Comparison of ENCODE assay signal across 8 cellular contexts in genomic region chr1:59976194-59977074, GRCh38. TPM values are rescaled to one million over a fixed set of nuclear protein-coding genes. Genes with fewer than 3 reads are reported as not detected.
A peak's percentile ranks its signal among the peaks of the same experiment; 100 is the strongest.
DNase-seq lines count a peak whose midpoint lies in the region; ATAC-seq and TF ChIP-seq lines count a peak whose summit lies in the region.

No MANE protein-coding gene starts in this region.

- H3K27me3 Mint-ChIP-seq in endodermal cell (ENCODE audit: insufficient read depth) = peaks cover 22% of the 10 kb centered on the region

- H3K27ac Mint-ChIP-seq in endodermal cell = no peak overlapping the region

- no peak overlapping the region for H2BK5ac ChIP-seq in mesenchymal stem cell (ENCODE audit: low read depth, low read length, poor library complexity, severe bottlenecking)

- H3K27ac ChIP-seq in endodermal cell (ENCODE audit: low read depth, low read length) (no peak overlapping the region), mesenchymal stem cell (ENCODE audit: low read length, poor library complexity, severe bottlenecking) (no peak overlapping the region)

- H3K27me3 ChIP-seq in endodermal cell (ENCODE audit: control insufficient read depth, insufficient read depth, low read length, poor library complexity, severe bottlenecking) (peaks cover 27% of the 10 kb centered on the region), mesenchymal stem cell (ENCODE audit: control insufficient read depth in 1 of 2, insufficient read depth in 1 of 2, low read length in 2 of 2) (peaks cover 8 to 18% of the 10 kb centered on the region in 2 experiments)

- H2AK5ac ChIP-seq in mesenchymal stem cell (ENCODE audit: low read length, severe bottlenecking) = no peak overlapping the region

- H3K4me1 ChIP-seq in endodermal cell (ENCODE audit: control insufficient read depth, insufficient read depth, low read length) = no peaks in the 10 kb centered on the region
- H3K4me1 ChIP-seq in mesenchymal stem cell (ENCODE audit: control insufficient read depth, insufficient read depth, low read depth, low read length) = peaks cover 2% of the 10 kb centered on the region

- H3K4me3 ChIP-seq in endodermal cell (ENCODE audit: low read length) (no peak overlapping the region), mesenchymal stem cell (ENCODE audit: insufficient read depth in 1 of 2, low read depth in 1 of 2, low read length in 2 of 2) (no peak overlapping the region)

- H3K9ac ChIP-seq in endodermal cell (ENCODE audit: extremely low read depth, low read length, poor library complexity, severe bottlenecking) (no peak overlapping the region), mesenchymal stem cell (ENCODE audit: low read length) (no peak overlapping the region)

- H3K36me3 ChIP-seq in endodermal cell (ENCODE audit: control insufficient read depth, insufficient read depth, low read length) (no peaks in the 10 kb centered on the region), mesenchymal stem cell (ENCODE audit: control insufficient read depth in 1 of 2, insufficient read depth in 2 of 2, low read depth in 1 of 2, low read length in 2 of 2) (no peaks in the 10 kb centered on the region)

- DNase-seq in GM03348 (ENCODE audit: low spot score) (peak; percentile 82), NCI-H2227 treated with DMSO at 0.1 percent for 48 hours (lab: John Stamatoyannopoulos, UW) (peak; percentile 70), endodermal cell (peak; percentile 92), mesenchymal stem cell (peak; percentile 39)
- DNase-seq in activated CD4-positive, alpha-beta T cell treated with anti-CD3 and anti-CD28 coated beads, Interleukin-2, amount 50 U/mL, for 1 hour = peak; percentile 37
- peak; percentile 7 for DNase-seq in stimulated activated naive CD4-positive, alpha-beta T cell treated with Interleukin-2 at 50 U/mL for 16 hours (lab: John Stamatoyannopoulos, UW)

- no peaks in the 10 kb centered on the region for H3K36me3 Mint-ChIP-seq in endodermal cell (ENCODE audit: low read depth)

- no peak overlapping the region for H2BK15ac ChIP-seq in mesenchymal stem cell (ENCODE audit: low read depth, poor library complexity, severe bottlenecking)

- no peak overlapping the region for H2AFZ ChIP-seq in mesenchymal stem cell (ENCODE audit: low read depth, low read length)

- no peak overlapping the region for H3K18ac ChIP-seq in mesenchymal stem cell (ENCODE audit: low read depth in 1 of 2, low read length in 2 of 2)

- H3K9me3 ChIP-seq in endodermal cell (ENCODE audit: control insufficient read depth, low read length) (no peaks in the 10 kb centered on the region), mesenchymal stem cell (ENCODE audit: control insufficient read depth, low read length) (no peaks in the 10 kb centered on the region)

- ATAC-seq in HG02981 (IDR thresholded peaks at IDR 0.05; ENCODE audit: unreplicated experiment) = peak; percentile 67
- ATAC-seq in HG03469 (IDR thresholded peaks at IDR 0.05; ENCODE audit: unreplicated experiment) = no peak

- H3K4me1 Mint-ChIP-seq in endodermal cell = peaks cover 1% of the 10 kb centered on the region

- H2BK120ac ChIP-seq in mesenchymal stem cell (ENCODE audit: low read depth, low read length) = no peak overlapping the region

- H2BK12ac ChIP-seq in mesenchymal stem cell (ENCODE audit: low read length in 2 of 2) = no peak overlapping the region

- H4K8ac ChIP-seq in mesenchymal stem cell (ENCODE audit: low read length) = no peak overlapping the region

- no peaks in the 10 kb centered on the region for H3K9me3 Mint-ChIP-seq in endodermal cell

- no peak overlapping the region for H3K23ac ChIP-seq in mesenchymal stem cell (ENCODE audit: low read length in 2 of 2)

- peak; percentile 92 for TF ChIP-seq CTCF in endodermal cell (conservative IDR thresholded peaks at IDR 0.05)

- H3K4me3 Mint-ChIP-seq in endodermal cell = no peak overlapping the region

- no peak overlapping the region for H3K14ac ChIP-seq in mesenchymal stem cell (ENCODE audit: low read length in 2 of 2)

- no peak overlapping the region for H4K91ac ChIP-seq in mesenchymal stem cell (ENCODE audit: low read length)

- no peaks in the 10 kb centered on the region for H3K79me1 ChIP-seq in mesenchymal stem cell (replicated peaks; ENCODE audit: low read length, poor library complexity, severe bottlenecking)

- H3K4me2 ChIP-seq in mesenchymal stem cell (ENCODE audit: low read length, poor library complexity, severe bottlenecking) = no peak overlapping the region

- 49 to 51% methylated on average over 10 to 19 of the region's 19 CpGs for WGBS in endodermal cell (ENCODE audit: insufficient coverage in 1 of 2, insufficient read length in 1 of 2), 2 experiments
- WGBS in mesenchymal stem cell = 20% methylated on average over 14 of the region's 19 CpGs

- no peak overlapping the region for H3K4ac ChIP-seq in mesenchymal stem cell (ENCODE audit: low read depth in 1 of 2, low read length in 2 of 2)

RNA-seq across cellular contexts. Expression of gene CYP2J2, which starts 49.9 kb away (rescaled TPM):
- total RNA-seq in endodermal cell = under 1 TPM; 0.29 to 0.37 TPM
- 0.53 TPM for polyA plus RNA-seq in endodermal cell (2013, experiment 1 of 2)
- 0.46 TPM for polyA plus RNA-seq in endodermal cell (2013, experiment 2 of 2)
- 0.01 TPM for polyA plus RNA-seq in mesenchymal stem cell (2013, experiment 1 of 2)
- 0.01 TPM for polyA plus RNA-seq in mesenchymal stem cell (2013, experiment 2 of 2)

Comparison
In these comparisons a context has a peak if more than half of its experiments do, and no peak if none do; other contexts are left out.
1. DNase-seq: peak in every context shown above with its lines; median percentile 92 in endodermal cell; 82 in GM03348; 70 in NCI-H2227 treated with DMSO at 0.1 percent for 48 hours; 39 in mesenchymal stem cell; 37 in activated CD4-positive, alpha-beta T cell treated with anti-CD3 and anti-CD28 coated beads, Interleukin-2, amount 50 U/mL, for 1 hour; 7 in stimulated activated naive CD4-positive, alpha-beta T cell treated with Interleukin-2 at 50 U/mL for 16 hours.